8 cellular contexts compared by ENCODE assay signal in genomic region chr9:127949827-127950512, GRCh38. TPM values are rescaled to one million over a fixed set of nuclear protein-coding genes. Genes with fewer than 3 reads are reported as not detected.
DNase-seq lines count a peak whose midpoint lies in the region; ATAC-seq and TF ChIP-seq lines count a peak whose summit lies in the region.
"Had no signal": no experiment of that assay in that cellular context is flagged by ENCODE, and none has a peak within 500 bp of the region (broad histone marks: within the 10 kb centered on the region; RNA-seq: fewer than 3 reads in every experiment).

No MANE protein-coding gene starts in this region.

- H3K27ac Mint-ChIP-seq in activated T-helper 1 cell treated with anti-CD3 and anti-CD28 coated beads, Interleukin-12 subunit alpha, Interleukin-12 subunit beta, Interleukin-2, Interleukin-4 antibody, amounts not matched to agents 30 ng/mL and 10 ng/mL and 1 ng/mL, durations not matched to agents 14 hours and 24 hours and 36 hours = peak overlapping the region; percentile 52

- H3K9me3 ChIP-seq in esophagus muscularis mucosa (no peaks in the 10 kb centered on the region), sigmoid colon (no peaks in the 10 kb centered on the region)
- H3K9me3 ChIP-seq: gastrocnemius medialis had no signal

- no peak for DNase-seq in activated T-helper 1 cell treated with anti-CD3 and anti-CD28 coated beads, Interleukin-12 subunit alpha, Interleukin-12 subunit beta, Interleukin-2, Interleukin-4 antibody, amounts not matched to agents 30 ng/mL and 10 ng/mL and 1 ng/mL, durations not matched to agents 14 hours and 24 hours and 36 hours (ENCODE audit: low spot score)
- DNase-seq in esophagus muscularis mucosa (ENCODE audit: extremely low spot score) (no peak), sigmoid colon (no peak), NCI-H1417 treated with DMSO at 0.1 percent for 48 hours (lab: John Stamatoyannopoulos, UW) (no peak)
- DNase-seq: gastrocnemius medialis, NCI-H748 treated with DMSO at 0.1 percent for 48 hours had no signal

- TF ChIP-seq CTCF in esophagus muscularis mucosa (IDR thresholded peaks at IDR 0.05) (no peak), sigmoid colon (IDR thresholded peaks at IDR 0.05) (no peak)

- TF ChIP-seq POLR2A in esophagus muscularis mucosa (IDR thresholded peaks at IDR 0.05; ENCODE audit: low read depth) (no peak), sigmoid colon (IDR thresholded peaks at IDR 0.05) (no peak)

- H3K4me3 ChIP-seq in esophagus muscularis mucosa (peak overlapping the region in 2 of 4 donors; percentile 2 to 12), sigmoid colon (peak overlapping the region in 1 of 4 donors; percentile 11)
- H3K4me3 ChIP-seq: gastrocnemius medialis had no signal

- H3K27me3 Mint-ChIP-seq in activated T-helper 1 cell treated with anti-CD3 and anti-CD28 coated beads, Interleukin-12 subunit alpha, Interleukin-12 subunit beta, Interleukin-2, Interleukin-4 antibody, amounts not matched to agents 30 ng/mL and 10 ng/mL and 1 ng/mL, durations not matched to agents 14 hours and 24 hours and 36 hours (ENCODE audit: insufficient read depth) = peaks cover 2% of the 10 kb centered on the region

- H3K4me1 ChIP-seq in esophagus muscularis mucosa (peaks cover 60 to 80% (median 78%) of the 10 kb centered on the region in 4 donors), sigmoid colon (peaks cover 0 to 68% (median 60%) of the 10 kb centered on the region in 4 donors)

- no peak for TF ChIP-seq EP300 in esophagus muscularis mucosa (IDR thresholded peaks at IDR 0.05)
- TF ChIP-seq EP300 in sigmoid colon (IDR thresholded peaks at IDR 0.05) = no peak

- H3K4me1 Mint-ChIP-seq in activated T-helper 1 cell treated with anti-CD3 and anti-CD28 coated beads, Interleukin-12 subunit alpha, Interleukin-12 subunit beta, Interleukin-2, Interleukin-4 antibody, amounts not matched to agents 30 ng/mL and 10 ng/mL and 1 ng/mL, durations not matched to agents 14 hours and 24 hours and 36 hours (ENCODE audit: low read depth) = peaks cover 37% of the 10 kb centered on the region

- ATAC-seq in HG03135 (IDR thresholded peaks at IDR 0.05; ENCODE audit: unreplicated experiment) (no peak), GM21423 (IDR thresholded peaks at IDR 0.05; ENCODE audit: unreplicated experiment) (no peak)

- H3K27me3 ChIP-seq in esophagus muscularis mucosa = no peaks in the 10 kb centered on the region
- H3K27me3 ChIP-seq in sigmoid colon = no peaks in the 10 kb centered on the region
- H3K27me3 ChIP-seq: gastrocnemius medialis had no signal

- H3K9me3 Mint-ChIP-seq in activated T-helper 1 cell treated with anti-CD3 and anti-CD28 coated beads, Interleukin-12 subunit alpha, Interleukin-12 subunit beta, Interleukin-2, Interleukin-4 antibody, amounts not matched to agents 30 ng/mL and 10 ng/mL and 1 ng/mL, durations not matched to agents 14 hours and 24 hours and 36 hours = no peaks in the 10 kb centered on the region

- H3K36me3 Mint-ChIP-seq in activated T-helper 1 cell treated with anti-CD3 and anti-CD28 coated beads, Interleukin-12 subunit alpha, Interleukin-12 subunit beta, Interleukin-2, Interleukin-4 antibody, amounts not matched to agents 30 ng/mL and 10 ng/mL and 1 ng/mL, durations not matched to agents 14 hours and 24 hours and 36 hours (ENCODE audit: low read depth) = peaks cover 22% of the 10 kb centered on the region

- peak overlapping the region; percentile 56 to 65 (median 60) for H3K27ac ChIP-seq in esophagus muscularis mucosa (replicated peaks in 1 of 4)
- H3K27ac ChIP-seq in sigmoid colon = peak overlapping the region; percentile 33 to 66 (median 54)
- H3K27ac ChIP-seq: gastrocnemius medialis had no signal

- intact Hi-C loops in activated T-helper 1 cell treated with anti-CD3 and anti-CD28 coated beads, Interleukin-12 subunit alpha, Interleukin-12 subunit beta, Interleukin-2, Interleukin-4 antibody, amounts not matched to agents 30 ng/mL and 10 ng/mL and 1 ng/mL, durations not matched to agents 14 hours and 24 hours and 36 hours (cut with micrococcal nuclease) = no loop called here
- intact Hi-C loops in esophagus muscularis mucosa (cut with DNase I) (no loop called here), sigmoid colon (cut with DNase I) (no loop called here)

- H3K36me3 ChIP-seq in esophagus muscularis mucosa = peaks cover 6 to 34% (median 12%) of the 10 kb centered on the region in 4 donors
- H3K36me3 ChIP-seq in sigmoid colon = peaks cover 3 to 17% (median 8%) of the 10 kb centered on the region in 4 donors
- H3K36me3 ChIP-seq: gastrocnemius medialis had no signal

- no peak overlapping the region for H3K4me3 Mint-ChIP-seq in activated T-helper 1 cell treated with anti-CD3 and anti-CD28 coated beads, Interleukin-12 subunit alpha, Interleukin-12 subunit beta, Interleukin-2, Interleukin-4 antibody, amounts not matched to agents 30 ng/mL and 10 ng/mL and 1 ng/mL, durations not matched to agents 14 hours and 24 hours and 36 hours

- 84% methylated on average over 13 of the region's 17 CpGs for WGBS in esophagus muscularis mucosa
- 81 to 84% methylated on average over 17 of the region's 17 CpGs for WGBS in sigmoid colon, 2 donors

RNA-seq across cellular contexts. Expression of gene DPM2, which starts 12.3 kb away (rescaled TPM):
- 62.6 and 70.2 TPM in 2 replicates for total RNA-seq in activated T-helper 1 cell treated with anti-CD3 and anti-CD28 coated beads, Interleukin-12 subunit alpha, Interleukin-12 subunit beta, Interleukin-2, Interleukin-4 antibody, amounts not matched to agents 30 ng/mL and 10 ng/mL and 1 ng/mL, durations not matched to agents 14 hours and 24 hours and 36 hours
- total RNA-seq in esophagus muscularis mucosa (10 to 100 TPM in 1 of 4 donors, 1 to 10 TPM in 3; 6.6 to 13.3 (median 8.5) TPM), sigmoid colon (10 to 100 TPM in 2 of 4 donors, 1 to 10 TPM in 2; 6.0 to 11.9 (median 9.7) TPM)
- polyA plus RNA-seq in sigmoid colon = 10 to 100 TPM; 17.3 to 41.9 (median 24.6) TPM

RNA-seq across cellular contexts. Expression of gene PIP5KL1, which starts 19.4 kb away (rescaled TPM):
- 1.1 and 1.2 TPM in 2 replicates for total RNA-seq in activated T-helper 1 cell treated with anti-CD3 and anti-CD28 coated beads, Interleukin-12 subunit alpha, Interleukin-12 subunit beta, Interleukin-2, Interleukin-4 antibody, amounts not matched to agents 30 ng/mL and 10 ng/mL and 1 ng/mL, durations not matched to agents 14 hours and 24 hours and 36 hours
- total RNA-seq in esophagus muscularis mucosa (1 to 10 TPM; 1.3 to 2.8 (median 2.2) TPM), sigmoid colon (1 to 10 TPM in 3 of 4 donors, under 1 TPM in 1; 0.16 to 4.2 (median 2.6) TPM)
- polyA plus RNA-seq in sigmoid colon = 1 to 10 TPM in 1 of 3 donors, under 1 TPM in 1, not detected in 1; 0.70 to 1.8 TPM

RNA-seq across cellular contexts. Expression of gene EEIG1, which starts 30.8 kb away (rescaled TPM):
- total RNA-seq in activated T-helper 1 cell treated with anti-CD3 and anti-CD28 coated beads, Interleukin-12 subunit alpha, Interleukin-12 subunit beta, Interleukin-2, Interleukin-4 antibody, amounts not matched to agents 30 ng/mL and 10 ng/mL and 1 ng/mL, durations not matched to agents 14 hours and 24 hours and 36 hours = 39.8 and 43.4 TPM in 2 replicates
- 10 to 100 TPM; 12.4 to 29.5 (median 20.0) TPM for total RNA-seq in esophagus muscularis mucosa
- total RNA-seq in sigmoid colon = 10 to 100 TPM; 10.9 to 32.7 (median 19.2) TPM
- polyA plus RNA-seq in sigmoid colon = 10 to 100 TPM; 69.1 to 92.0 (median 77.0) TPM

RNA-seq across cellular contexts. Expression of gene ST6GALNAC4, which starts 33.1 kb away (rescaled TPM):
- total RNA-seq in activated T-helper 1 cell treated with anti-CD3 and anti-CD28 coated beads, Interleukin-12 subunit alpha, Interleukin-12 subunit beta, Interleukin-2, Interleukin-4 antibody, amounts not matched to agents 30 ng/mL and 10 ng/mL and 1 ng/mL, durations not matched to agents 14 hours and 24 hours and 36 hours = 30.8 and 31.6 TPM in 2 replicates
- total RNA-seq in esophagus muscularis mucosa (10 to 100 TPM; 20.3 to 44.8 (median 35.9) TPM), sigmoid colon (10 to 100 TPM; 22.8 to 27.7 (median 25.5) TPM)
- polyA plus RNA-seq in sigmoid colon = 10 to 100 TPM; 25.2 to 51.1 (median 37.7) TPM

RNA-seq across cellular contexts. Expression of gene ST6GALNAC6, which starts 50.6 kb away (rescaled TPM):
- total RNA-seq in activated T-helper 1 cell treated with anti-CD3 and anti-CD28 coated beads, Interleukin-12 subunit alpha, Interleukin-12 subunit beta, Interleukin-2, Interleukin-4 antibody, amounts not matched to agents 30 ng/mL and 10 ng/mL and 1 ng/mL, durations not matched to agents 14 hours and 24 hours and 36 hours = 60.6 and 62.4 TPM in 2 replicates
- total RNA-seq in esophagus muscularis mucosa (100 to 1,000 TPM in 3 of 4 donors, 10 to 100 TPM in 1; 95.9 to 169 (median 125) TPM), sigmoid colon (100 to 1,000 TPM; 107 to 125 (median 114) TPM)
- 100 to 1,000 TPM in 1 of 3 donors, 10 to 100 TPM in 2; 35.6 to 112 (median 87.1) TPM for polyA plus RNA-seq in sigmoid colon
